ENCODE assay signal across 23 cellular contexts in the genomic region with DNA sequence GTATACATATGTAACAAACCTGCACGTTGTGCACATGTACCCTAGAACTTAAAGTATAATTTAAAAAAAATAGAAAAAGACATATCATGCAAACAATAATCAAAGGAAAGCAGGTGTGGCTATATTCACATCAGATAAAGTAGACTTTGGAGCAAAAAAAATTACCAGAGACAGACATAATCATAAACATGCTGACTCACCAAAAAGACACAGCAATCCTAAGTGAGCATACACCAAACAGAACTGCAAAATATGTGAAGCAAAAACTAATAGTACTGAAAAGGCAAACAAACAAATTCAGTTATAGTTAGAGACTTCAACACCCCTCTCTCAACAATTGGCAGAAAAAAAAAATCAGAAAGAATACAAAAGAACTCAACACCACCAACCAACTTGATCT. TPM values are rescaled to one million over a fixed set of nuclear protein-coding genes. Genes with fewer than 3 reads are reported as not detected.
DNase-seq lines count a peak whose midpoint lies in the region; ATAC-seq, FAIRE-seq and TF ChIP-seq lines count a peak whose summit lies in the region.
"Had no signal": no experiment of that assay in that cellular context is flagged by ENCODE, and none has a peak within 500 bp of the region (broad histone marks: within the 10 kb centered on the region; RNA-seq: fewer than 3 reads in every experiment).

No MANE protein-coding gene starts in this region.

- no peak overlapping the region for H3K4me3 Mint-ChIP-seq in dendritic cell treated with granulocyte-macrophage colony-stimulating factor and Interleukin-4, amounts not matched to agents 40 ng/mL and 50 ng/mL, for 4 days
- H3K4me3 Mint-ChIP-seq: B cell; CD4-positive, CD25-positive, alpha-beta regulatory T cell; CD8-positive, alpha-beta T cell; GM23338; HFFc6 had no signal

- TF ChIP-seq CTCF in A549 (IDR thresholded peaks at IDR 0.05) (no peak), IMR-90 (conservative IDR thresholded peaks at IDR 0.05; ENCODE audit: low read depth, low read length) (no peak), fibroblast of villous mesenchyme (IDR thresholded peaks at IDR 0.05; ENCODE audit: insufficient read depth, low read depth, low read length) (no peak), spleen (IDR thresholded peaks at IDR 0.05 in 8 of 11, conservative IDR thresholded peaks at IDR 0.05 in 3 of 11) (no peak)

- no peak overlapping the region for H3K27ac ChIP-seq in A549
- no peak overlapping the region for H3K27ac ChIP-seq in IMR-90 (ENCODE audit: insufficient read depth, low read length)
- H3K27ac ChIP-seq in spleen, result no peak overlapping the region
- H3K27ac ChIP-seq: BLaER1, C4-2B had no signal

- DNase-seq in A549 (ENCODE audit: low read depth in 1 of 2, low spot score in 1 of 2), result no peak
- no peak for DNase-seq in IMR-90
- DNase-seq in fibroblast of villous mesenchyme (ENCODE audit: low read depth), result peak; percentile 9
- DNase-seq in glomerular visceral epithelial cell (ENCODE audit: extremely low spot score), result no peak
- DNase-seq in spleen, result no peak
- DNase-seq: Caco-2; CD4-positive, CD25-positive, alpha-beta regulatory T cell; CD8-positive, alpha-beta T cell; DMS 273 treated with DMSO at 0.1 percent for 48 hours; DMS79; EL; GDM1; HFFc6 had no signal

- intact Hi-C loops in IMR-90 (cut with micrococcal nuclease), result no loop called here
- intact Hi-C loops in dendritic cell treated with granulocyte-macrophage colony-stimulating factor and Interleukin-4, amounts not matched to agents 40 ng/mL and 50 ng/mL, for 4 days (cut with micrococcal nuclease), result no loop called here
- intact Hi-C loops in spleen (cut with DNase I; ENCODE audit: low total_unique reads), result no loop called here

- no peak for FAIRE-seq in A549 (lab: Jason Lieb, UNC)
- FAIRE-seq: D721Med, GM12878, GM19239, H54 had no signal

- TF ChIP-seq RAD21 in A549 (conservative IDR thresholded peaks at IDR 0.05 in 1 of 2, IDR thresholded peaks at IDR 0.05 in 1 of 2), result no peak
- no peak for TF ChIP-seq RAD21 in IMR-90 (IDR thresholded peaks at IDR 0.05; ENCODE audit: low read length)

- in situ Hi-C loops in IMR-90 (cut with MboI; ENCODE audit: low sequenced_read_pairs), result no loop called here

- no peak overlapping the region for H2BK120ac ChIP-seq in IMR-90 (ENCODE audit: low read depth, low read length)

- ATAC-seq in A549, result no peak
- no peak for ATAC-seq in IMR-90 (ENCODE audit: low read depth)
- ATAC-seq: CD8-positive, alpha-beta T cell; GM12878; GM23338 had no signal

- TF ChIP-seq EP300 in A549 (IDR thresholded peaks at IDR 0.05), result no peak

- no peaks in the 10 kb centered on the region for H3K27me3 Mint-ChIP-seq in dendritic cell treated with granulocyte-macrophage colony-stimulating factor and Interleukin-4, amounts not matched to agents 40 ng/mL and 50 ng/mL, for 4 days
- H3K27me3 Mint-ChIP-seq: B cell; CD4-positive, CD25-positive, alpha-beta regulatory T cell had no signal

- 0 out of 2 replicates have a peak, but pooled peaks cover 4% of the 10 kb centered on the region for H3K9me1 ChIP-seq in IMR-90 (ENCODE audit: insufficient read depth, low read length)

- H3K4me1 ChIP-seq in A549 (no peaks in the 10 kb centered on the region), IMR-90 (ENCODE audit: control insufficient read depth, insufficient read depth, low read length) (no peaks in the 10 kb centered on the region), spleen (no peaks in the 10 kb centered on the region)
- H3K4me1 ChIP-seq: BLaER1, Caco-2, HAP-1 had no signal

- no peak overlapping the region for H3K23ac ChIP-seq in IMR-90 (ENCODE audit: low read depth, low read length)

- no peak overlapping the region for H3K4ac ChIP-seq in IMR-90 (ENCODE audit: low read depth, low read length)

- H3K27me3 ChIP-seq in IMR-90 (ENCODE audit: control insufficient read depth, insufficient read depth, low read length) (no peaks in the 10 kb centered on the region), spleen (replicated peaks in 1 of 7) (no peaks in the 10 kb centered on the region)
- H3K27me3 ChIP-seq: BLaER1 had no signal

- H2AK9ac ChIP-seq in IMR-90 (replicated peaks; ENCODE audit: low read depth, low read length, poor library complexity), result no peak overlapping the region

- no peak overlapping the region for H4K8ac ChIP-seq in IMR-90 (ENCODE audit: low read depth in 2 of 2, low read length in 2 of 2)

- H3K4me1 Mint-ChIP-seq in dendritic cell treated with granulocyte-macrophage colony-stimulating factor and Interleukin-4, amounts not matched to agents 40 ng/mL and 50 ng/mL, for 4 days (ENCODE audit: low read depth), result no peaks in the 10 kb centered on the region
- H3K4me1 Mint-ChIP-seq: B cell, GM23338 had no signal

- H2BK5ac ChIP-seq in IMR-90 (ENCODE audit: low read depth, low read length, poor library complexity, severe bottlenecking), result no peak overlapping the region

- H3K79me1 ChIP-seq in IMR-90 (ENCODE audit: low read depth in 1 of 2, low read length in 2 of 2), result peaks cover 3 to 6% of the 10 kb centered on the region in 2 experiments; a peak in 1 of 4 replicates

- no peak overlapping the region for H2AK5ac ChIP-seq in IMR-90 (ENCODE audit: low read depth, low read length)

- H3K27ac Mint-ChIP-seq in dendritic cell treated with granulocyte-macrophage colony-stimulating factor and Interleukin-4, amounts not matched to agents 40 ng/mL and 50 ng/mL, for 4 days, result peak overlapping the region; percentile 5
- H3K27ac Mint-ChIP-seq: B cell; CD4-positive, CD25-positive, alpha-beta regulatory T cell; CD8-positive, alpha-beta T cell; GM23338; HFFc6 had no signal

- H4K20me1 ChIP-seq in IMR-90 (ENCODE audit: insufficient read depth, low read length), result peaks cover 2% of the 10 kb centered on the region; the same call in 1 of the 2 replicates
- H4K20me1 ChIP-seq: BLaER1 had no signal

- WGBS in A549 (ENCODE audit: missing lambda C conversion rate), result 83% methylated on average over 1 of the region's 1 CpG
- no CpG with 5 or more reads among the region's 1 CpG for WGBS in IMR-90 (ENCODE audit: extremely low coverage in 2 of 2, insufficient read length in 1 of 2), 2 experiments
- WGBS in spleen, 5 donors, result 86 to 100% (median 97%) methylated on average over 1 of the region's 1 CpG

- no peaks in the 10 kb centered on the region for H3K9me3 ChIP-seq in A549
- 0 out of 2 replicates have a peak, but pooled peaks cover 1% of the 10 kb centered on the region for H3K9me3 ChIP-seq in IMR-90 (ENCODE audit: control insufficient read depth, insufficient read depth, low read length)
- peaks cover 0 to 13% (median 11%) of the 10 kb centered on the region in 8 donors for H3K9me3 ChIP-seq in spleen
- H3K9me3 ChIP-seq: Caco-2, HAP-1 had no signal

- H3K14ac ChIP-seq in IMR-90 (replicated peaks; ENCODE audit: low read depth, low read length), result no peak overlapping the region

- H2BK20ac ChIP-seq in IMR-90 (ENCODE audit: low read depth, low read length), result no peak overlapping the region

- H3K9ac ChIP-seq in IMR-90 (ENCODE audit: low read depth, low read length), result no peak overlapping the region
- H3K9ac ChIP-seq: BLaER1 had no signal

- TF ChIP-seq POLR2A in A549 (IDR thresholded peaks at IDR 0.05; ENCODE audit: low read length) (no peak), IMR-90 (IDR thresholded peaks at IDR 0.05; ENCODE audit: low read depth, low read length) (no peak), spleen (IDR thresholded peaks at IDR 0.05) (no peak)

- H3K36me3 Mint-ChIP-seq in dendritic cell treated with granulocyte-macrophage colony-stimulating factor and Interleukin-4, amounts not matched to agents 40 ng/mL and 50 ng/mL, for 4 days (ENCODE audit: low read depth), result peaks cover 77% of the 10 kb centered on the region

- BruUV-seq in IMR-90 (replicated peaks; lab: Mats Ljungman, UMichigan), result no TSS peak

- H3K4me2 ChIP-seq in A549 (no peak overlapping the region), IMR-90 (ENCODE audit: low read depth, low read length) (no peak overlapping the region)
- H3K4me2 ChIP-seq: BLaER1, GM23338 had no signal

- no peak overlapping the region for H3K56ac ChIP-seq in IMR-90 (ENCODE audit: extremely low read depth, insufficient read depth, low read length)

- H3K9me3 Mint-ChIP-seq in dendritic cell treated with granulocyte-macrophage colony-stimulating factor and Interleukin-4, amounts not matched to agents 40 ng/mL and 50 ng/mL, for 4 days, result peaks cover 18% of the 10 kb centered on the region

- no peak overlapping the region for H2BK15ac ChIP-seq in IMR-90 (ENCODE audit: low read depth, low read length)

- H2AFZ ChIP-seq in IMR-90 (replicated peaks; ENCODE audit: low read length, poor library complexity), result no peak overlapping the region
- H2AFZ ChIP-seq: GM23338 had no signal

- H3K4me3 ChIP-seq in A549 (no peak overlapping the region), IMR-90 (ENCODE audit: insufficient read depth, low read depth, low read length) (no peak overlapping the region), fibroblast of villous mesenchyme (ENCODE audit: low read depth, low read length) (no peak overlapping the region), spleen (no peak overlapping the region)
- H3K4me3 ChIP-seq: BLaER1, GM12878, GM23338, HAP-1 had no signal

- CTCF ChIA-PET in A549 (lab: Yijun Ruan, JAX) (no interaction called here), IMR-90 (lab: Yijun Ruan, JAX) (no interaction called here)

- H3K36me3 ChIP-seq in IMR-90 (ENCODE audit: control insufficient read depth, insufficient read depth, low read length), result peaks cover 1% of the 10 kb centered on the region; the same call in 1 of the 2 replicates
- H3K36me3 ChIP-seq in spleen, result peaks cover 0 to 25% (median 0%) of the 10 kb centered on the region in 6 donors

- H3K18ac ChIP-seq in IMR-90 (ENCODE audit: low read depth, low read length), result no peak overlapping the region

- H4K91ac ChIP-seq in IMR-90 (ENCODE audit: insufficient read depth, low read depth, low read length), result no peak overlapping the region

- POLR2A ChIA-PET in A549 (lab: Yijun Ruan, JAX), result no interaction called here
- POLR2A ChIA-PET in IMR-90 (lab: Charles Lee; ENCODE audit: unreplicated experiment), result no interaction called here

- dilution Hi-C loops in IMR-90 (cut with HindIII; ENCODE audit: low sequenced_read_pairs, unreplicated experiment), result no loop called here

- H4K5ac ChIP-seq in IMR-90 (ENCODE audit: low read depth, low read length), result no peak overlapping the region

TF ChIP-seq in A549, 52 proteins besides CTCF, POLR2A, EP300 and RAD21 (continues in another document):
- TF ChIP-seq KDM1A (IDR thresholded peaks at IDR 0.05; ENCODE audit: low read depth), result no peak

RNA-seq across cellular contexts. Expression of gene SHCBP1, which starts 29.9 kb away (rescaled TPM):
- polyA plus RNA-seq in A549 (2011; rRNA removed), result 40.2 and 53.6 TPM in 2 replicates
- 26.7 and 29.2 TPM in 2 replicates for polyA plus RNA-seq in A549 (2012; cell fraction: cytosol; rRNA removed)
- polyA plus RNA-seq in A549 (2012; cell fraction: nucleus; rRNA removed), result 9.0 and 16.4 TPM in 2 replicates
- polyA plus RNA-seq in A549 (2017; fragmentation: RNase III; extraction: RNeasy Plus Mini Kit Qiagen cat#74134 plus additional on column Dnase treatment), result 45.2 to 49.9 TPM (median 46.0 TPM) in 3 replicates
- polyA minus RNA-seq in A549 (2011; rRNA and poly(A)+ RNA removed), result 22.4 and 28.6 TPM in 2 replicates
- total RNA-seq in IMR-90 (2012; rRNA removed), result 18.3 and 35.3 TPM in 2 replicates
- 15.6 and 18.6 TPM in 2 replicates for polyA plus RNA-seq in IMR-90 (2012; rRNA removed)
- 2.4 and 7.3 TPM in 2 replicates for polyA plus RNA-seq in IMR-90 (2012; cell fraction: cytosol; rRNA removed)
- 0.76 and 3.9 TPM in 2 replicates for polyA plus RNA-seq in IMR-90 (2012; cell fraction: nucleus; rRNA removed; ENCODE audit: low replicate concordance)
- 15.8 and 31.5 TPM in 2 replicates for total RNA-seq in fibroblast of villous mesenchyme
- 10 to 100 TPM in 1 of 7 donors, 1 to 10 TPM in 6; 3.1 to 15.7 (median 6.0) TPM for total RNA-seq in spleen
- polyA plus RNA-seq in spleen, result 1 to 10 TPM; 1.7 to 4.6 (median 4.0) TPM
